27 cellular contexts compared by ENCODE assay signal in genomic region chr12:51984657-51985056, GRCh38.
"Had no signal": no experiment of that assay in that cellular context is flagged by ENCODE, and none has a peak within 500 bp of the region (broad histone marks: within the 10 kb centered on the region; RNA-seq: fewer than 3 reads in every experiment).

No MANE protein-coding gene starts in this region.

- H3K4me1 ChIP-seq: neural progenitor cell, right atrium auricular region, tibial artery had no signal

- H3K27ac ChIP-seq: esophagus squamous epithelium, heart right ventricle, neural progenitor cell, parathyroid adenoma, right atrium auricular region, tibial artery had no signal

- H3K27me3 ChIP-seq: esophagus squamous epithelium, heart right ventricle, neural progenitor cell, right atrium auricular region, stomach, tibial artery had no signal

- H3K4me3 ChIP-seq: esophagus squamous epithelium, heart right ventricle, neural progenitor cell, right atrium auricular region, smooth muscle cell, stomach, tibial artery had no signal

- ATAC-seq: effector memory CD8-positive, alpha-beta T cell; heart right ventricle; left colon; naive thymus-derived CD4-positive, alpha-beta T cell; sciatic nerve had no signal

- DNase-seq: cortex of kidney; effector memory CD8-positive, alpha-beta T cell; erythroblast; esophagus squamous epithelium; foreskin melanocyte; glutamatergic neuron; heart right ventricle; hippocampal formation; islet precursor cell; kidney glomerular epithelial cell; left colon; mammary epithelial cell; mesendoderm; midbrain; naive thymus-derived CD4-positive, alpha-beta T cell; stimulated activated CD4-positive, alpha-beta T cell treated with anti-CD3 and anti-CD28 coated beads, Interleukin-12 subunit alpha, Interleukin-12 subunit beta, amount 100 ng/mL, for 4 hours; stimulated activated CD4-positive, alpha-beta T cell treated with anti-CD3 and anti-CD28 coated beads, Interleukin-1b, Interleukin-23, amount 100 ng/mL, for 48 hours; stimulated activated CD4-positive, alpha-beta T cell treated with anti-CD3 and anti-CD28 coated beads, Interleukin-4, amount 100 ng/mL, for 1 hour; stimulated activated CD8-positive, alpha-beta memory T cell treated with anti-CD3 and anti-CD28 coated beads, Interleukin-4, amount 100 ng/mL, for 48 hours; stimulated activated naive CD4-positive, alpha-beta T cell treated with Interleukin-2 at 50 U/mL for 16 hours; stomach; tibial artery had no signal

- H3K9me3 ChIP-seq: esophagus squamous epithelium, heart right ventricle, right atrium auricular region, stomach, tibial artery had no signal
